In the genomic region with DNA sequence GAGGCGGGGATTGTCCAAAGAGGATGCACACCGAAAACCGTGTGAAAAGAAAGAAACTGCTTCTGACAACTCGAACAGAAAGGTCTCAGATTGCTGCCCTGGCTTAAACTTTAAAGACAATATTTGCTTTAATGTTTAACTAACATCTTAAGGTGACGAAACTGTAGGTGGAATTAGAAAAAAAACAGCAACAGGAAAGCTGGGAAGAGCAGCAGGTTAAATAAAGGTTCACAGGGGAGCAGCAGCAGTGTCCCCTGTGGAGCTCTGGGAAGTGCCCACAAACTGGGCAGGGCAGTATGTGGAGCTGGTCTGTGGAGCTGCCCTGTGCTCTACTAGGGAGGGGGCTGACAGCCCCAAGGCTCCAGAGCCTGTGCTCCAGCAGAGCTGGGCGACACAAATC, we compare ENCODE assay signal across 1 cellular context.
TF ChIP-seq lines count a peak whose summit lies in the region.

No MANE protein-coding gene starts in this region.

TF ChIP-seq in HepG2, 621 proteins besides CTCF, POLR2A, EP300 and RAD21 (continues in another document):
- TF ChIP-seq, protein P1, sequence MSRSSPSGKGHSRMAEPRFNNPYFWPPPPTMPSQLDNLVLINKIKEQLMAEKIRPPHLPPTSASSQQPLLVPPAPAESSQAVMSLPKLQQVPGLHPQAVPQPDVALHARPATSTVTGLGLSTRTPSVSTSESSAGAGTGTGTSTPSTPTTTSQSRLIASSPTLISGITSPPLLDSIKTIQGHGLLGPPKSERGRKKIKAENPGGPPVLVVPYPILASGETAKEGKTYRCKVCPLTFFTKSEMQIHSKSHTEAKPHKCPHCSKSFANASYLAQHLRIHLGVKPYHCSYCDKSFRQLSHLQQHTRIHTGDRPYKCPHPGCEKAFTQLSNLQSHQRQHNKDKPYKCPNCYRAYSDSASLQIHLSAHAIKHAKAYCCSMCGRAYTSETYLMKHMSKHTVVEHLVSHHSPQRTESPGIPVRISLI (CRISPR knock-in tag; IDR thresholded peaks at IDR 0.05; ENCODE audit: borderline replicate concordance), result peak; percentile 84; the same call in 1 of the 2 replicates
- TF ChIP-seq RXRB (CRISPR knock-in tag; IDR thresholded peaks at IDR 0.05; ENCODE audit: borderline replicate concordance) (0 out of 2 replicates have a peak, but pooled peaks have one; percentile 34), ZNF143 (CRISPR knock-in tag; IDR thresholded peaks at IDR 0.05) (no peak), SOX13 (IDR thresholded peaks at IDR 0.05) (no peak), SOX13 (CRISPR knock-in tag; conservative IDR thresholded peaks at IDR 0.05 in 1 of 2, IDR thresholded peaks at IDR 0.05 in 1 of 2) (peak in 1 of 2 experiments; percentile 10; a peak in 1 of 4 replicates), ZNF264 (CRISPR knock-in tag; IDR thresholded peaks at IDR 0.05) (peak; percentile 38; the same call in 1 of the 2 replicates), RAD51 (IDR thresholded peaks at IDR 0.05; ENCODE audit: borderline replicate concordance) (no peak), SALL1 (CRISPR knock-in tag; IDR thresholded peaks at IDR 0.05) (peak; percentile 31; the same call in 1 of the 2 replicates), HNF4A (CRISPR knock-in tag; IDR thresholded peaks at IDR 0.05) (peak; percentile 32; the same call in 1 of the 2 replicates), CEBPG (CRISPR knock-in tag; IDR thresholded peaks at IDR 0.05) (peak; percentile 58), SOX6 (IDR thresholded peaks at IDR 0.05) (no peak), SOX6 (CRISPR knock-in tag; IDR thresholded peaks at IDR 0.05) (peak; percentile 64), NFKBIZ (CRISPR knock-in tag; IDR thresholded peaks at IDR 0.05) (no peak), REPIN1 (CRISPR knock-in tag; IDR thresholded peaks at IDR 0.05; ENCODE audit: borderline replicate concordance, low read depth) (no peak), FOXA3 (CRISPR knock-in tag; IDR thresholded peaks at IDR 0.05) (peak; percentile 57; the same call in 1 of the 2 replicates), NR2F6 (IDR thresholded peaks at IDR 0.05) (0 out of 2 replicates have a peak, but pooled peaks have one; percentile 41), NR2F6 (CRISPR knock-in tag; IDR thresholded peaks at IDR 0.05) (no peak), HDAC1 (CRISPR knock-in tag; IDR thresholded peaks at IDR 0.05) (0 out of 2 replicates have a peak, but pooled peaks have one; percentile 30), RARA (CRISPR knock-in tag; IDR thresholded peaks at IDR 0.05) (peak; percentile 45), TBX2 (CRISPR knock-in tag; IDR thresholded peaks at IDR 0.05; ENCODE audit: borderline replicate concordance) (peak; percentile 47; the same call in 1 of the 2 replicates), IRX3 (CRISPR knock-in tag; IDR thresholded peaks at IDR 0.05; ENCODE audit: borderline replicate concordance, low read depth) (no peak), MED8 (CRISPR knock-in tag; IDR thresholded peaks at IDR 0.05; ENCODE audit: insufficient replicate concordance) (no peak)
- TF ChIP-seq, protein P2, sequence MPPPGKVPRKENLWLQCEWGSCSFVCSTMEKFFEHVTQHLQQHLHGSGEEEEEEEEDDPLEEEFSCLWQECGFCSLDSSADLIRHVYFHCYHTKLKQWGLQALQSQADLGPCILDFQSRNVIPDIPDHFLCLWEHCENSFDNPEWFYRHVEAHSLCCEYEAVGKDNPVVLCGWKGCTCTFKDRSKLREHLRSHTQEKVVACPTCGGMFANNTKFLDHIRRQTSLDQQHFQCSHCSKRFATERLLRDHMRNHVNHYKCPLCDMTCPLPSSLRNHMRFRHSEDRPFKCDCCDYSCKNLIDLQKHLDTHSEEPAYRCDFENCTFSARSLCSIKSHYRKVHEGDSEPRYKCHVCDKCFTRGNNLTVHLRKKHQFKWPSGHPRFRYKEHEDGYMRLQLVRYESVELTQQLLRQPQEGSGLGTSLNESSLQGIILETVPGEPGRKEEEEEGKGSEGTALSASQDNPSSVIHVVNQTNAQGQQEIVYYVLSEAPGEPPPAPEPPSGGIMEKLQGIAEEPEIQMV (CRISPR knock-in tag; IDR thresholded peaks at IDR 0.05; ENCODE audit: low read depth), result no peak
- TF ChIP-seq, protein P3, sequence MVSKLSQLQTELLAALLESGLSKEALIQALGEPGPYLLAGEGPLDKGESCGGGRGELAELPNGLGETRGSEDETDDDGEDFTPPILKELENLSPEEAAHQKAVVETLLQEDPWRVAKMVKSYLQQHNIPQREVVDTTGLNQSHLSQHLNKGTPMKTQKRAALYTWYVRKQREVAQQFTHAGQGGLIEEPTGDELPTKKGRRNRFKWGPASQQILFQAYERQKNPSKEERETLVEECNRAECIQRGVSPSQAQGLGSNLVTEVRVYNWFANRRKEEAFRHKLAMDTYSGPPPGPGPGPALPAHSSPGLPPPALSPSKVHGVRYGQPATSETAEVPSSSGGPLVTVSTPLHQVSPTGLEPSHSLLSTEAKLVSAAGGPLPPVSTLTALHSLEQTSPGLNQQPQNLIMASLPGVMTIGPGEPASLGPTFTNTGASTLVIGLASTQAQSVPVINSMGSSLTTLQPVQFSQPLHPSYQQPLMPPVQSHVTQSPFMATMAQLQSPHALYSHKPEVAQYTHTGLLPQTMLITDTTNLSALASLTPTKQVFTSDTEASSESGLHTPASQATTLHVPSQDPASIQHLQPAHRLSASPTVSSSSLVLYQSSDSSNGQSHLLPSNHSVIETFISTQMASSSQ (IDR thresholded peaks at IDR 0.05; ENCODE audit: low read depth), result peak; percentile 70
- TF ChIP-seq, protein P3 (CRISPR knock-in tag; IDR thresholded peaks at IDR 0.05; ENCODE audit: borderline replicate concordance), result no peak; the same call in 1 of the 2 replicates
- TF ChIP-seq, protein P4, sequence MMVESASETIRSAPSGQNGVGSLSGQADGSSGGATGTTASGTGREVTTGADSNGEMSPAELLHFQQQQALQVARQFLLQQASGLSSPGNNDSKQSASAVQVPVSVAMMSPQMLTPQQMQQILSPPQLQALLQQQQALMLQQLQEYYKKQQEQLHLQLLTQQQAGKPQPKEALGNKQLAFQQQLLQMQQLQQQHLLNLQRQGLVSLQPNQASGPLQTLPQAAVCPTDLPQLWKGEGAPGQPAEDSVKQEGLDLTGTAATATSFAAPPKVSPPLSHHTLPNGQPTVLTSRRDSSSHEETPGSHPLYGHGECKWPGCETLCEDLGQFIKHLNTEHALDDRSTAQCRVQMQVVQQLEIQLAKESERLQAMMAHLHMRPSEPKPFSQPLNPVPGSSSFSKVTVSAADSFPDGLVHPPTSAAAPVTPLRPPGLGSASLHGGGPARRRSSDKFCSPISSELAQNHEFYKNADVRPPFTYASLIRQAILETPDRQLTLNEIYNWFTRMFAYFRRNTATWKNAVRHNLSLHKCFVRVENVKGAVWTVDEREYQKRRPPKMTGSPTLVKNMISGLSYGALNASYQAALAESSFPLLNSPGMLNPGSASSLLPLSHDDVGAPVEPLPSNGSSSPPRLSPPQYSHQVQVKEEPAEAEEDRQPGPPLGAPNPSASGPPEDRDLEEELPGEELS (CRISPR knock-in tag; IDR thresholded peaks at IDR 0.05), result peak; percentile 39; the same call in 1 of the 2 replicates
- TF ChIP-seq, protein P5, sequence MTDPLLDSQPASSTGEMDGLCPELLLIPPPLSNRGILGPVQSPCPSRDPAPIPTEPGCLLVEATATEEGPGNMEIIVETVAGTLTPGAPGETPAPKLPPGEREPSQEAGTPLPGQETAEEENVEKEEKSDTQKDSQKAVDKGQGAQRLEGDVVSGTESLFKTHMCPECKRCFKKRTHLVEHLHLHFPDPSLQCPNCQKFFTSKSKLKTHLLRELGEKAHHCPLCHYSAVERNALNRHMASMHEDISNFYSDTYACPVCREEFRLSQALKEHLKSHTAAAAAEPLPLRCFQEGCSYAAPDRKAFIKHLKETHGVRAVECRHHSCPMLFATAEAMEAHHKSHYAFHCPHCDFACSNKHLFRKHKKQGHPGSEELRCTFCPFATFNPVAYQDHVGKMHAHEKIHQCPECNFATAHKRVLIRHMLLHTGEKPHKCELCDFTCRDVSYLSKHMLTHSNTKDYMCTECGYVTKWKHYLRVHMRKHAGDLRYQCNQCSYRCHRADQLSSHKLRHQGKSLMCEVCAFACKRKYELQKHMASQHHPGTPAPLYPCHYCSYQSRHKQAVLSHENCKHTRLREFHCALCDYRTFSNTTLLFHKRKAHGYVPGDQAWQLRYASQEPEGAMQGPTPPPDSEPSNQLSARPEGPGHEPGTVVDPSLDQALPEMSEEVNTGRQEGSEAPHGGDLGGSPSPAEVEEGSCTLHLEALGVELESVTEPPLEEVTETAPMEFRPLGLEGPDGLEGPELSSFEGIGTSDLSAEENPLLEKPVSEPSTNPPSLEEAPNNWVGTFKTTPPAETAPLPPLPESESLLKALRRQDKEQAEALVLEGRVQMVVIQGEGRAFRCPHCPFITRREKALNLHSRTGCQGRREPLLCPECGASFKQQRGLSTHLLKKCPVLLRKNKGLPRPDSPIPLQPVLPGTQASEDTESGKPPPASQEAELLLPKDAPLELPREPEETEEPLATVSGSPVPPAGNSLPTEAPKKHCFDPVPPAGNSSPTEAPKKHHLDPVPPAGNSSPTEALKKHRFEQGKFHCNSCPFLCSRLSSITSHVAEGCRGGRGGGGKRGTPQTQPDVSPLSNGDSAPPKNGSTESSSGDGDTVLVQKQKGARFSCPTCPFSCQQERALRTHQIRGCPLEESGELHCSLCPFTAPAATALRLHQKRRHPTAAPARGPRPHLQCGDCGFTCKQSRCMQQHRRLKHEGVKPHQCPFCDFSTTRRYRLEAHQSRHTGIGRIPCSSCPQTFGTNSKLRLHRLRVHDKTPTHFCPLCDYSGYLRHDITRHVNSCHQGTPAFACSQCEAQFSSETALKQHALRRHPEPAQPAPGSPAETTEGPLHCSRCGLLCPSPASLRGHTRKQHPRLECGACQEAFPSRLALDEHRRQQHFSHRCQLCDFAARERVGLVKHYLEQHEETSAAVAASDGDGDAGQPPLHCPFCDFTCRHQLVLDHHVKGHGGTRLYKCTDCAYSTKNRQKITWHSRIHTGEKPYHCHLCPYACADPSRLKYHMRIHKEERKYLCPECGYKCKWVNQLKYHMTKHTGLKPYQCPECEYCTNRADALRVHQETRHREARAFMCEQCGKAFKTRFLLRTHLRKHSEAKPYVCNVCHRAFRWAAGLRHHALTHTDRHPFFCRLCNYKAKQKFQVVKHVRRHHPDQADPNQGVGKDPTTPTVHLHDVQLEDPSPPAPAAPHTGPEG (CRISPR knock-in tag; IDR thresholded peaks at IDR 0.05), result no peak
- TF ChIP-seq, protein P6, sequence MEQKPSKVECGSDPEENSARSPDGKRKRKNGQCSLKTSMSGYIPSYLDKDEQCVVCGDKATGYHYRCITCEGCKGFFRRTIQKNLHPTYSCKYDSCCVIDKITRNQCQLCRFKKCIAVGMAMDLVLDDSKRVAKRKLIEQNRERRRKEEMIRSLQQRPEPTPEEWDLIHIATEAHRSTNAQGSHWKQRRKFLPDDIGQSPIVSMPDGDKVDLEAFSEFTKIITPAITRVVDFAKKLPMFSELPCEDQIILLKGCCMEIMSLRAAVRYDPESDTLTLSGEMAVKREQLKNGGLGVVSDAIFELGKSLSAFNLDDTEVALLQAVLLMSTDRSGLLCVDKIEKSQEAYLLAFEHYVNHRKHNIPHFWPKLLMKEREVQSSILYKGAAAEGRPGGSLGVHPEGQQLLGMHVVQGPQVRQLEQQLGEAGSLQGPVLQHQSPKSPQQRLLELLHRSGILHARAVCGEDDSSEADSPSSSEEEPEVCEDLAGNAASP (CRISPR knock-in tag; IDR thresholded peaks at IDR 0.05; ENCODE audit: borderline replicate concordance), result peak; percentile 47; the same call in 1 of the 2 replicates
- TF ChIP-seq, protein P7, sequence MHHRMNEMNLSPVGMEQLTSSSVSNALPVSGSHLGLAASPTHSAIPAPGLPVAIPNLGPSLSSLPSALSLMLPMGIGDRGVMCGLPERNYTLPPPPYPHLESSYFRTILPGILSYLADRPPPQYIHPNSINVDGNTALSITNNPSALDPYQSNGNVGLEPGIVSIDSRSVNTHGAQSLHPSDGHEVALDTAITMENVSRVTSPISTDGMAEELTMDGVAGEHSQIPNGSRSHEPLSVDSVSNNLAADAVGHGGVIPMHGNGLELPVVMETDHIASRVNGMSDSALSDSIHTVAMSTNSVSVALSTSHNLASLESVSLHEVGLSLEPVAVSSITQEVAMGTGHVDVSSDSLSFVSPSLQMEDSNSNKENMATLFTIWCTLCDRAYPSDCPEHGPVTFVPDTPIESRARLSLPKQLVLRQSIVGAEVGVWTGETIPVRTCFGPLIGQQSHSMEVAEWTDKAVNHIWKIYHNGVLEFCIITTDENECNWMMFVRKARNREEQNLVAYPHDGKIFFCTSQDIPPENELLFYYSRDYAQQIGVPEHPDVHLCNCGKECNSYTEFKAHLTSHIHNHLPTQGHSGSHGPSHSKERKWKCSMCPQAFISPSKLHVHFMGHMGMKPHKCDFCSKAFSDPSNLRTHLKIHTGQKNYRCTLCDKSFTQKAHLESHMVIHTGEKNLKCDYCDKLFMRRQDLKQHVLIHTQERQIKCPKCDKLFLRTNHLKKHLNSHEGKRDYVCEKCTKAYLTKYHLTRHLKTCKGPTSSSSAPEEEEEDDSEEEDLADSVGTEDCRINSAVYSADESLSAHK (CRISPR knock-in tag; IDR thresholded peaks at IDR 0.05; ENCODE audit: borderline replicate concordance), result no peak
- TF ChIP-seq, protein P8, sequence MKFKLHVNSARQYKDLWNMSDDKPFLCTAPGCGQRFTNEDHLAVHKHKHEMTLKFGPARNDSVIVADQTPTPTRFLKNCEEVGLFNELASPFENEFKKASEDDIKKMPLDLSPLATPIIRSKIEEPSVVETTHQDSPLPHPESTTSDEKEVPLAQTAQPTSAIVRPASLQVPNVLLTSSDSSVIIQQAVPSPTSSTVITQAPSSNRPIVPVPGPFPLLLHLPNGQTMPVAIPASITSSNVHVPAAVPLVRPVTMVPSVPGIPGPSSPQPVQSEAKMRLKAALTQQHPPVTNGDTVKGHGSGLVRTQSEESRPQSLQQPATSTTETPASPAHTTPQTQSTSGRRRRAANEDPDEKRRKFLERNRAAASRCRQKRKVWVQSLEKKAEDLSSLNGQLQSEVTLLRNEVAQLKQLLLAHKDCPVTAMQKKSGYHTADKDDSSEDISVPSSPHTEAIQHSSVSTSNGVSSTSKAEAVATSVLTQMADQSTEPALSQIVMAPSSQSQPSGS (CRISPR knock-in tag; IDR thresholded peaks at IDR 0.05), result peak; percentile 45; the same call in 1 of the 2 replicates
